In the genomic region with DNA sequence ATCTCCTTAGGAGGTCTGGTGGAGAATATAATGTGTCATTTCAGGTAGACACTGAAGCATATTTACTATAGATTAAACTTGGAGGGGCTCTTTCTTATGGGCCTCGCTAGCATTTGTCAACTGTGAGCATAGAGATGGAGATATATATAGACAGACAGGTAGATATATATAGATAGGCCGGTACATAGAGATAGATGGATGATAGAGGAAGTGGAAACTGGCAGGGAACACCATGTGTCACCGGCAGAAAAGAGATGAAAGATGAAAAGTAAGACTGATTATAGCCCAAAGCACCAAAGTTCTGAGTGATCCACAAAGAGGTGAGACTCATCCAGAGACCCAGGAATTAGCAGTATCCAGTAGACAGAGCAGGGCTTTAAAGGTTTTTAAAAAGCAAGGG, we compare ENCODE assay signal across 23 cellular contexts.
"Had no signal": no experiment of that assay in that cellular context is flagged by ENCODE, and none has a peak within 500 bp of the region (broad histone marks: within the 10 kb centered on the region; RNA-seq: fewer than 3 reads in every experiment).

No MANE protein-coding gene starts in this region.

- H3K9ac ChIP-seq: KMS-11 had no signal

- FAIRE-seq: HepG2, RCC 7860 had no signal

- H3K27me3 ChIP-seq: SJSA1 had no signal

- ATAC-seq: HepG2 had no signal

- DNase-seq: IMR-90, Kasumi-1, MM.1S, NCI-H1092 treated with DMSO at 0.1 percent for 48 hours, NCI-H1436, NCI-H187, NCI-H2029, NCI-H2081 treated with DMSO at 0.1 percent for 48 hours, NCI-H2171, NCI-H226, NCI-H446, NCI-H510A, NCI-H524 treated with DMSO at 0.1 percent for 48 hours, NCI-H69, NCI-H774, Right ventricle myocardium superior, RPMI8226, SIG-M5 had no signal

- H3K4me3 ChIP-seq: SJSA1, SK-N-MC had no signal

- H3K9me3 ChIP-seq: SJSA1 had no signal

- H3K4me2 ChIP-seq: KMS-11 had no signal

- H3K27ac ChIP-seq: KMS-11, SJSA1, SK-N-MC had no signal

- H3K36me3 ChIP-seq: SJSA1 had no signal
